10 cellular contexts compared by ENCODE assay signal in the genomic region with DNA sequence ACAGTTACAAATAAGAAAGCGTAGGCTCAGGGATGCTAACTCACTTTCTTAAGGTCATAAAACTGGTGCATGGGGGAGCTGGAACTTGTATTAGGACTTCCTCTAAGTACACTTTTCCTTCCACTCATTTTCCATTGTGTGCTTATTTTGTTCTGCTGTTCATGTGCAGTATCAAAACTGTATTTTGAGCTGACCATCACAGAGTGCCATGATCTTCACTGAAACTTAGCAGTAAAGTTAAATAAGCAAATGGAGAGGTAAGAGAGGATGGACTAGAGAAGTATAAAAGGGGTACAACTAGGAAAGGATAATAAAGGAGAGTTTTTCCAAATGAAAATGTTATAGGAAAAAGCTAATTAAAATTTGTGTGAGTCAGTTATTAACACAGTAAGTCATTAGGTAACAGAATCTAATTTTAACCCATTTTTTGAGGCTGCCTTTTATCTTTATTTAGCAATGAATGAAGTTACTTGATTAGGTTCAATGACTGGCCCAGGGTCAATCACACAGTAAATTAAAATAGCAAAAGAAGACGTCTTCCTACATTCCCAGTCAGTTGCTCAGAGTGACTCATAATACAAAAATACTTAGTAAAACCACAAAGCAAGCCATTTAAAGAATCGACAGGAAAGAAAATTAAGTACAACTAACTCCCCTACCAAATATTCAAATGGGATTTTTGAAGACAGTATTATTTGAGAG.
A peak's percentile ranks its signal among the peaks of the same experiment; 100 is the strongest.
DNase-seq lines count a peak whose midpoint lies in the region; ATAC-seq and FAIRE-seq lines count a peak whose summit lies in the region.
"Had no signal": no experiment of that assay in that cellular context is flagged by ENCODE, and none has a peak within 500 bp of the region (broad histone marks: within the 10 kb centered on the region; RNA-seq: fewer than 3 reads in every experiment).

No MANE protein-coding gene starts in this region.

- peaks cover 8% of the 10 kb centered on the region for H3K36me3 Mint-ChIP-seq in activated CD4-positive, alpha-beta T cell treated with anti-CD3 and anti-CD28 coated beads, Interleukin-2, amount 10 ng/mL, durations not matched to agents 24 days and 14 days (ENCODE audit: low read depth)
- H3K36me3 Mint-ChIP-seq in stimulated activated naive B cell treated with anti-CD40 and anti-IgM and Interleukin-4, amounts not matched to agents 10 μg/mL and 1 μg/mL and 100 μg/mL, for 72 hours = peaks cover 1 to 2% of the 10 kb centered on the region in 2 donors

- peak; percentile 19 to 39 for ATAC-seq in stimulated activated naive B cell treated with anti-CD40 and anti-IgM and Interleukin-4, amounts not matched to agents 10 μg/mL and 1 μg/mL and 100 μg/mL, for 72 hours (replicated peaks)
- no peak for ATAC-seq in left lobe of liver
- no peak for ATAC-seq in HG02759 (IDR thresholded peaks at IDR 0.05; ENCODE audit: unreplicated experiment)

- intact Hi-C loops in activated CD4-positive, alpha-beta T cell treated with anti-CD3 and anti-CD28 coated beads, Interleukin-2, amount 10 ng/mL, durations not matched to agents 24 days and 14 days (cut with micrococcal nuclease) = no loop called here

- H3K4me1 Mint-ChIP-seq in activated CD4-positive, alpha-beta T cell treated with anti-CD3 and anti-CD28 coated beads, Interleukin-2, amount 10 ng/mL, durations not matched to agents 24 days and 14 days = peaks cover 19% of the 10 kb centered on the region
- peaks cover 5 to 13% of the 10 kb centered on the region in 2 donors for H3K4me1 Mint-ChIP-seq in stimulated activated naive B cell treated with anti-CD40 and anti-IgM and Interleukin-4, amounts not matched to agents 10 μg/mL and 1 μg/mL and 100 μg/mL, for 72 hours

- peaks cover 21% of the 10 kb centered on the region for H3K9me3 Mint-ChIP-seq in activated CD4-positive, alpha-beta T cell treated with anti-CD3 and anti-CD28 coated beads, Interleukin-2, amount 10 ng/mL, durations not matched to agents 24 days and 14 days
- H3K9me3 Mint-ChIP-seq in stimulated activated naive B cell treated with anti-CD40 and anti-IgM and Interleukin-4, amounts not matched to agents 10 μg/mL and 1 μg/mL and 100 μg/mL, for 72 hours = peaks cover 2% of the 10 kb centered on the region in 2 donors

- no peaks in the 10 kb centered on the region for H3K27me3 Mint-ChIP-seq in activated CD4-positive, alpha-beta T cell treated with anti-CD3 and anti-CD28 coated beads, Interleukin-2, amount 10 ng/mL, durations not matched to agents 24 days and 14 days
- no peaks in the 10 kb centered on the region for H3K27me3 Mint-ChIP-seq in stimulated activated naive B cell treated with anti-CD40 and anti-IgM and Interleukin-4, amounts not matched to agents 10 μg/mL and 1 μg/mL and 100 μg/mL, for 72 hours
- H3K27me3 Mint-ChIP-seq: CD4-positive, alpha-beta memory T cell had no signal

- H3K4me3 Mint-ChIP-seq in activated CD4-positive, alpha-beta T cell treated with anti-CD3 and anti-CD28 coated beads, Interleukin-2, amount 10 ng/mL, durations not matched to agents 24 days and 14 days = peak overlapping the region; percentile 34
- H3K4me3 Mint-ChIP-seq in stimulated activated naive B cell treated with anti-CD40 and anti-IgM and Interleukin-4, amounts not matched to agents 10 μg/mL and 1 μg/mL and 100 μg/mL, for 72 hours = no peak overlapping the region

- FAIRE-seq in RCC 7860 (lab: Jason Lieb, UNC) = peak; percentile 99
- peak; percentile 46 for FAIRE-seq in endometrium (lab: Jason Lieb, UNC)
- FAIRE-seq: colon had no signal

- H3K27ac Mint-ChIP-seq in activated CD4-positive, alpha-beta T cell treated with anti-CD3 and anti-CD28 coated beads, Interleukin-2, amount 10 ng/mL, durations not matched to agents 24 days and 14 days = peak overlapping the region; percentile 78
- no peak overlapping the region for H3K27ac Mint-ChIP-seq in stimulated activated naive B cell treated with anti-CD40 and anti-IgM and Interleukin-4, amounts not matched to agents 10 μg/mL and 1 μg/mL and 100 μg/mL, for 72 hours

- DNase-seq in activated CD4-positive, alpha-beta T cell treated with anti-CD3 and anti-CD28 coated beads, Interleukin-2, amount 10 ng/mL, durations not matched to agents 24 days and 14 days = no peak
- no peak for DNase-seq in activated CD4-positive, alpha-beta T cell treated with anti-CD3 and anti-CD28 coated beads for 4 hours
- DNase-seq in RCC 7860 (ENCODE audit: low spot score) = peak; percentile 92
- DNase-seq in stimulated activated naive B cell treated with anti-CD40 and anti-IgM and Interleukin-4, amounts not matched to agents 10 μg/mL and 1 μg/mL and 100 μg/mL, for 72 hours = no peak
- no peak for DNase-seq in left lobe of liver (ENCODE audit: low spot score)
- no peak for DNase-seq in DMS 273 (lab: John Stamatoyannopoulos, UW; ENCODE audit: unreplicated experiment)
- DNase-seq: CD4-positive, alpha-beta memory T cell had no signal

Comparison
In these comparisons a context has a peak if more than half of its experiments do, and no peak if none do; other contexts are left out.
1. ATAC-seq: peak in stimulated activated naive B cell treated with anti-CD40 and anti-IgM and Interleukin-4, amounts not matched to agents 10 μg/mL and 1 μg/mL and 100 μg/mL, for 72 hours (2 of 2); none in left lobe of liver (single experiment) and HG02759 (single experiment).